In the genomic region with DNA sequence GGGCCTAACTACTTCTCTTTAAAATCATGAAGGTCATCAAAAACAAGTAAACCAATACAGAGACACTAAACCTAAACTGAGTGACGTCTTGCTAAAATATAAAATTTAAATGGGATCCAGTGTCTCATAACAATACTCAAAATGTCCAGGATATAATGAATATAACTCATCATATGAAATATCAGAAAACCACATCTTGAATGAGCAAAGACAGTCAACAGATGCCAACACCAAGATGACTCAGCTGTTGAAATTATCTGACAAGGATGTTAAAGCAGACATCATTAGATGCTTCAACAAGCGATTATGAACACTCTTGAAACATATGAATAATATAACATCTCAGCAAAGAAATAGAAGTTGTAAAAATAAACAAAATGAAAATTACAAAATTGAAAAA, we compare ENCODE assay signal across 15 cellular contexts. TPM values are rescaled to one million over a fixed set of nuclear protein-coding genes. Genes with fewer than 3 reads are reported as not detected.
DNase-seq lines count a peak whose midpoint lies in the region; ATAC-seq and TF ChIP-seq lines count a peak whose summit lies in the region.
"Had no signal": no experiment of that assay in that cellular context is flagged by ENCODE, and none has a peak within 500 bp of the region (broad histone marks: within the 10 kb centered on the region; RNA-seq: fewer than 3 reads in every experiment).

No MANE protein-coding gene starts in this region.

- H3K4me2 ChIP-seq in osteoblast (ENCODE audit: insufficient read depth, low read length), result no peak overlapping the region

- H4K20me1 ChIP-seq in osteoblast (ENCODE audit: insufficient read depth, low read length), result no peaks in the 10 kb centered on the region

- H3K9me3 ChIP-seq in osteoblast (ENCODE audit: low read depth, low read length), result no peaks in the 10 kb centered on the region
- H3K9me3 ChIP-seq: HAP-1 had no signal

- H3K27me3 ChIP-seq in osteoblast (ENCODE audit: insufficient read depth, low read length), result no peaks in the 10 kb centered on the region

- ATAC-seq in GM18498 (IDR thresholded peaks at IDR 0.05; ENCODE audit: unreplicated experiment) (no peak), GM21717 (IDR thresholded peaks at IDR 0.05; ENCODE audit: unreplicated experiment) (no peak)

- H3K36me3 ChIP-seq in osteoblast (ENCODE audit: insufficient read depth, low read length), result no peaks in the 10 kb centered on the region
- H3K36me3 ChIP-seq: HAP-1 had no signal

- TF ChIP-seq POLR2A in erythroblast (IDR thresholded peaks at IDR 0.05; ENCODE audit: low read length), result no peak

- no peak overlapping the region for H2AFZ ChIP-seq in osteoblast (ENCODE audit: low read length)

- no peak overlapping the region for H3K4me3 ChIP-seq in osteoblast (ENCODE audit: insufficient read depth, low read length)
- H3K4me3 ChIP-seq: HAP-1 had no signal

- no peaks in the 10 kb centered on the region for H3K4me1 ChIP-seq in osteoblast (ENCODE audit: insufficient read depth, low read length)
- H3K4me1 ChIP-seq: HAP-1 had no signal

- DNase-seq in OCI-M1 (lab: John Stamatoyannopoulos, UW) (peak; percentile 1), SK-N-DZ (ENCODE audit: low spot score) (peak; percentile 61), osteoblast (ENCODE audit: insufficient read length, low spot score, missing footprints) (peak; percentile 23), erythroblast (lab: John Stamatoyannopoulos, UW) (no peak)
- DNase-seq: C1 segment of cervical spinal cord; CD4-positive, alpha-beta memory T cell; COR-L47; DMS153; DND-41; GOT3; HFFc6 had no signal

- TF ChIP-seq CTCF in osteoblast (IDR thresholded peaks at IDR 0.05; ENCODE audit: extremely low read depth, low read depth, low read length), result no peak

- H3K79me2 ChIP-seq in osteoblast (ENCODE audit: insufficient read depth, low read length), result no peaks in the 10 kb centered on the region

- H3K27ac ChIP-seq in osteoblast (ENCODE audit: low read depth, low read length), result no peak overlapping the region

RNA-seq across cellular contexts. Expression of gene NAP1L2, which starts 8.3 kb away (rescaled TPM):
- 1.3 and 1.9 TPM in 2 replicates for polyA plus RNA-seq in SK-N-DZ (2014; cell fraction: cytosol; rRNA removed)
- polyA plus RNA-seq in SK-N-DZ (2014; cell fraction: nucleus; rRNA removed), result 0.88 and 0.91 TPM in 2 replicates
- total RNA-seq in osteoblast, result 0.29 TPM in 1 of 2 replicates, not detected in the other
- polyA plus RNA-seq: BJ had no signal

Comparison
In these comparisons a context has a peak if more than half of its experiments do, and no peak if none do; other contexts are left out.
1. DNase-seq: peak in OCI-M1 (single experiment), SK-N-DZ (single experiment) and osteoblast (single experiment); none in erythroblast (0 of 2).